In the genomic region with DNA sequence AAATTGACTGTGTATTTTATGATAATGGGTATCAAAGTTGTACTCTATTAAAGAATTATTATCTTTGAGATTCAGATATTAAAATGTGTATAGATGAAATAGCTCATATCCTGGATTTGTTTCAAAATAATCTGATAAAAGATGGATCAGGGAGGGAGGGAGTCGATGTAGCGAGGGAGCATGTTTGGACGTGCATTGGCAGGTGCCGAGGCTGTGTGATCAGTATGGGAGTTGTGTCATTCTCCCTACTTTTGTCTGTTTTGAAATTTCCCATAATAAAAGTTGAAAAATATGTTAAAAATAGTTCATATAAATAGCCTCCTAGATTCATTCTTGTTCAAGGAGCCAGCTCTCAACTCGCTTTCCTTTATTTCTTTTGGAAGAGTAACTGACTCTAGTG, we compare ENCODE assay signal across 13 cellular contexts.
DNase-seq lines count a peak whose midpoint lies in the region; ATAC-seq and TF ChIP-seq lines count a peak whose summit lies in the region.
"Had no signal": no experiment of that assay in that cellular context is flagged by ENCODE, and none has a peak within 500 bp of the region (broad histone marks: within the 10 kb centered on the region; RNA-seq: fewer than 3 reads in every experiment).

No MANE protein-coding gene starts in this region.

- peaks cover 50% of the 10 kb centered on the region for H3K4me1 ChIP-seq in SJSA1 (replicated peaks)
- H3K4me1 ChIP-seq in gastrocnemius medialis, result peaks cover 30 to 44% of the 10 kb centered on the region in 2 donors

- H3K36me3 ChIP-seq in SJSA1 (no peaks in the 10 kb centered on the region), gastrocnemius medialis (no peaks in the 10 kb centered on the region)

- peak overlapping the region; percentile 35 for H3K4me3 Mint-ChIP-seq in Calu3 (ENCODE audit: low read depth, unreplicated experiment)
- H3K4me3 Mint-ChIP-seq in effector memory CD8-positive, alpha-beta T cell, result peak overlapping the region; percentile 58 to 66
- H3K4me3 Mint-ChIP-seq: neural crest cell had no signal

- H3K27me3 ChIP-seq in SJSA1 (replicated peaks), result no peaks in the 10 kb centered on the region
- H3K27me3 ChIP-seq in gastrocnemius medialis, result no peaks in the 10 kb centered on the region

- peaks cover 6% of the 10 kb centered on the region for H3K9me3 Mint-ChIP-seq in Calu3 (ENCODE audit: low read depth, unreplicated experiment)
- H3K9me3 Mint-ChIP-seq in effector memory CD8-positive, alpha-beta T cell, result no peaks in the 10 kb centered on the region

- intact Hi-C loops in Calu3 (cut with micrococcal nuclease; ENCODE audit: unreplicated experiment), result loop anchor here (1.0 to 2.0 kb wide), 3 partner anchors 29 to 45 kb away; no protein-coding TSS in a partner anchor
- intact Hi-C loops in gastrocnemius medialis (cut with DNase I; ENCODE audit: low total_unique reads), result loop anchor here (10.0 kb wide), 1 partner anchor 789 kb away; a partner anchor contains a TSS

- H3K27me3 Mint-ChIP-seq in Calu3 (ENCODE audit: unreplicated experiment), result no peaks in the 10 kb centered on the region
- H3K27me3 Mint-ChIP-seq in effector memory CD8-positive, alpha-beta T cell, result no peaks in the 10 kb centered on the region

- no TSS peak for BruUV-seq in Calu3 (replicated peaks; lab: Mats Ljungman, UMichigan)

- no peak for ATAC-seq in effector memory CD8-positive, alpha-beta T cell (replicated peaks)
- ATAC-seq in gastrocnemius medialis, result no peak
- no peak for ATAC-seq in GM21576 (IDR thresholded peaks at IDR 0.05; ENCODE audit: unreplicated experiment)
- no peak for ATAC-seq in HG02588 (IDR thresholded peaks at IDR 0.05; ENCODE audit: unreplicated experiment)
- ATAC-seq in HG02678 (IDR thresholded peaks at IDR 0.05; ENCODE audit: unreplicated experiment), result no peak

- peak overlapping the region; percentile 88 for H3K27ac Mint-ChIP-seq in Calu3 (ENCODE audit: unreplicated experiment)
- peak overlapping the region; percentile 80 to 84 for H3K27ac Mint-ChIP-seq in effector memory CD8-positive, alpha-beta T cell

- TF ChIP-seq POLR2A in gastrocnemius medialis (IDR thresholded peaks at IDR 0.05), result no peak

- H3K4me1 Mint-ChIP-seq in Calu3 (ENCODE audit: low read depth, unreplicated experiment), result peaks cover 83% of the 10 kb centered on the region
- peaks cover 62 to 91% of the 10 kb centered on the region in 2 donors for H3K4me1 Mint-ChIP-seq in effector memory CD8-positive, alpha-beta T cell (ENCODE audit: low read depth in 2 of 2)

- peaks cover 26% of the 10 kb centered on the region for H3K36me3 Mint-ChIP-seq in Calu3 (ENCODE audit: insufficient read depth, unreplicated experiment)
- peaks cover 51% of the 10 kb centered on the region for H3K36me3 Mint-ChIP-seq in effector memory CD8-positive, alpha-beta T cell (ENCODE audit: insufficient read depth)

- 0 out of 2 replicates have a peak overlapping the region, but pooled peaks have one; percentile 39 for H3K27ac ChIP-seq in SJSA1
- H3K27ac ChIP-seq in gastrocnemius medialis, result peak overlapping the region in 3 of 4 donors; percentile 60 to 83 (median 65)

- TF ChIP-seq CTCF in Calu3 (IDR thresholded peaks at IDR 0.05; ENCODE audit: unreplicated experiment) (no peak), gastrocnemius medialis (IDR thresholded peaks at IDR 0.05 in 4 of 5, conservative IDR thresholded peaks at IDR 0.05 in 1 of 5) (no peak)

- in situ Hi-C loops in gastrocnemius medialis (cut with MboI; ENCODE audit: low sequenced_read_pairs in 4 of 4), result no loop called here

- DNase-seq in Calu3 (no peak), SJSA1 (ENCODE audit: low read depth in 1 of 2, low spot score in 2 of 2) (no peak), gastrocnemius medialis (no peak), AML-193 (lab: John Stamatoyannopoulos, UW) (no peak)
- no peak for DNase-seq in effector memory CD8-positive, alpha-beta T cell
- DNase-seq: COR-L47; NCI-H1048; NCI-H446; stimulated activated naive CD4-positive, alpha-beta T cell treated with Interleukin-2 at 50 U/mL for 16 hours had no signal

- CTCF ChIA-PET in Calu3 (lab: Charles Lee), result interaction anchor here (0.9 to 4.1 kb wide), 5 partner anchors 12 to 46 kb away, joined by 3 to 21 read pairs (median 5); no protein-coding TSS in a partner anchor

- H3K4me3 ChIP-seq in SJSA1 (no peak overlapping the region), gastrocnemius medialis (no peak overlapping the region)

- no peaks in the 10 kb centered on the region for H3K9me3 ChIP-seq in SJSA1 (replicated peaks)
- H3K9me3 ChIP-seq in gastrocnemius medialis, result no peaks in the 10 kb centered on the region
